ENCODE assay signal across 24 cellular contexts in genomic region chr7:1753563-1753867, GRCh38.
"Had no signal": no experiment of that assay in that cellular context is flagged by ENCODE, and none has a peak within 500 bp of the region (broad histone marks: within the 10 kb centered on the region; RNA-seq: fewer than 3 reads in every experiment).

No MANE protein-coding gene starts in this region.

- H3K27me3 Mint-ChIP-seq: activated CD4-positive, alpha-beta T cell treated with anti-CD3 and anti-CD28 coated beads, Interleukin-2, amount 10 ng/mL, durations not matched to agents 24 days and 14 days; activated naive CD4-positive, alpha-beta T cell treated with anti-CD3 and anti-CD28 coated beads, Interleukin-2, amount 50 U/mL, for 24 hours had no signal

- H3K27me3 ChIP-seq: thyroid gland had no signal

- H3K27ac ChIP-seq: gastroesophageal sphincter, hepatocyte, pancreas, psoas muscle, stomach, thyroid gland, VCaP had no signal

- ATAC-seq: activated CD4-positive, CD25-positive, alpha-beta regulatory T cell treated with anti-CD3 and anti-CD28 coated beads, Interleukin-2, amount 50 U/mL, for 24 hours; activated naive CD8-positive, alpha-beta T cell treated with anti-CD3 and anti-CD28 coated beads, Interleukin-2, amount 50 U/mL, for 24 hours; gastroesophageal sphincter; left cardiac atrium; left ventricle myocardium superior; pancreas; psoas muscle had no signal

- H2AFZ ChIP-seq: hepatocyte had no signal

- H3K79me2 ChIP-seq: hepatocyte had no signal

- DNase-seq: activated CD4-positive, alpha-beta memory T cell treated with anti-CD3 and anti-CD28 coated beads for 36 hours; activated CD4-positive, alpha-beta T cell treated with anti-CD3 and anti-CD28 coated beads, Interleukin-2, amount 10 ng/mL, durations not matched to agents 24 days and 14 days; activated naive CD8-positive, alpha-beta T cell treated with anti-CD3 and anti-CD28 coated beads, Interleukin-2, amount 50 U/mL, for 24 hours; activated T-cell treated with anti-CD3 and anti-CD28 coated beads, Interleukin-2, amount 50 U/mL, for 48 hours; amygdala; cortex of kidney; left cardiac atrium; left ventricle myocardium superior; psoas muscle; stimulated activated CD4-positive, alpha-beta T cell treated with anti-CD3 and anti-CD28 coated beads, Interleukin-1b, Interleukin-23, amount 100 ng/mL, for 48 hours; stimulated activated CD4-positive, alpha-beta T cell treated with anti-CD3 and anti-CD28 coated beads, Interleukin-4, amount 100 ng/mL, for 4 hours; stimulated activated CD8-positive, alpha-beta memory T cell treated with anti-CD3 and anti-CD28 coated beads, Interleukin-4, amount 100 ng/mL, for 48 hours; stimulated activated naive B cell treated with anti-CD40 and anti-IgM and Interleukin-4, amounts not matched to agents 10 μg/mL and 1 μg/mL and 100 μg/mL, for 72 hours; stomach; T-helper 9 cell; thyroid gland had no signal

- H3K4me1 Mint-ChIP-seq: activated CD4-positive, alpha-beta T cell treated with anti-CD3 and anti-CD28 coated beads, Interleukin-2, amount 10 ng/mL, durations not matched to agents 24 days and 14 days; activated naive CD8-positive, alpha-beta T cell treated with anti-CD3 and anti-CD28 coated beads, Interleukin-2, amount 50 U/mL, for 24 hours had no signal

- H3K36me3 ChIP-seq: gastroesophageal sphincter, pancreas, stomach, thyroid gland had no signal

- H3K4me2 ChIP-seq: hepatocyte, smooth muscle cell had no signal

- H3K9me3 Mint-ChIP-seq: activated CD4-positive, alpha-beta memory T cell treated with anti-CD3 and anti-CD28 coated beads for 36 hours; activated CD4-positive, alpha-beta T cell treated with anti-CD3 and anti-CD28 coated beads, Interleukin-2, amount 10 ng/mL, durations not matched to agents 24 days and 14 days; activated naive CD4-positive, alpha-beta T cell treated with anti-CD3 and anti-CD28 coated beads, Interleukin-2, amount 50 U/mL, for 24 hours; activated naive CD8-positive, alpha-beta T cell treated with anti-CD3 and anti-CD28 coated beads, Interleukin-2, amount 50 U/mL, for 24 hours; activated T-helper 2 cell treated with anti-CD3 and anti-CD28 coated beads, Interferon-gamma antibody, Interleukin-2, Interleukin-4, amounts not matched to agents 10 μg/mL and 5 μg/mL and 100 μg/mL, durations not matched to agents 14 hours and 24 hours and 36 hours; stimulated activated naive B cell treated with anti-CD40 and anti-IgM and Interleukin-4, amounts not matched to agents 10 μg/mL and 1 μg/mL and 100 μg/mL, for 72 hours had no signal

- H3K4me3 Mint-ChIP-seq: activated CD4-positive, alpha-beta memory T cell treated with anti-CD3 and anti-CD28 coated beads for 36 hours; activated CD4-positive, alpha-beta T cell treated with anti-CD3 and anti-CD28 coated beads, Interleukin-2, amount 10 ng/mL, durations not matched to agents 24 days and 14 days; activated naive CD4-positive, alpha-beta T cell treated with anti-CD3 and anti-CD28 coated beads, Interleukin-2, amount 50 U/mL, for 24 hours; activated naive CD8-positive, alpha-beta T cell treated with anti-CD3 and anti-CD28 coated beads, Interleukin-2, amount 50 U/mL, for 24 hours; stimulated activated naive B cell treated with anti-CD40 and anti-IgM and Interleukin-4, amounts not matched to agents 10 μg/mL and 1 μg/mL and 100 μg/mL, for 72 hours had no signal

- H3K9me3 ChIP-seq: gastroesophageal sphincter, pancreas, psoas muscle, stomach, thyroid gland had no signal

- H3K27ac Mint-ChIP-seq: activated CD4-positive, alpha-beta memory T cell treated with anti-CD3 and anti-CD28 coated beads for 36 hours; activated CD4-positive, alpha-beta T cell treated with anti-CD3 and anti-CD28 coated beads, Interleukin-2, amount 10 ng/mL, durations not matched to agents 24 days and 14 days; activated naive CD4-positive, alpha-beta T cell treated with anti-CD3 and anti-CD28 coated beads, Interleukin-2, amount 50 U/mL, for 24 hours; activated naive CD8-positive, alpha-beta T cell treated with anti-CD3 and anti-CD28 coated beads, Interleukin-2, amount 50 U/mL, for 24 hours; activated T-helper 2 cell treated with anti-CD3 and anti-CD28 coated beads, Interferon-gamma antibody, Interleukin-2, Interleukin-4, amounts not matched to agents 10 μg/mL and 5 μg/mL and 100 μg/mL, durations not matched to agents 14 hours and 24 hours and 36 hours; stimulated activated naive B cell treated with anti-CD40 and anti-IgM and Interleukin-4, amounts not matched to agents 10 μg/mL and 1 μg/mL and 100 μg/mL, for 72 hours had no signal

- H3K4me3 ChIP-seq: gastroesophageal sphincter, hepatocyte, pancreas, psoas muscle, smooth muscle cell, stomach, thyroid gland had no signal

- H3K36me3 Mint-ChIP-seq: activated CD4-positive, alpha-beta memory T cell treated with anti-CD3 and anti-CD28 coated beads for 36 hours; activated naive CD4-positive, alpha-beta T cell treated with anti-CD3 and anti-CD28 coated beads, Interleukin-2, amount 50 U/mL, for 24 hours; stimulated activated naive B cell treated with anti-CD40 and anti-IgM and Interleukin-4, amounts not matched to agents 10 μg/mL and 1 μg/mL and 100 μg/mL, for 72 hours had no signal

- H3K4me1 ChIP-seq: pancreas, psoas muscle, stomach had no signal
